Comparison of ENCODE assay signal across 9 cellular contexts in genomic region chr17:76506408-76507328, GRCh38. TPM values are rescaled to one million over a fixed set of nuclear protein-coding genes. Genes with fewer than 3 reads are reported as not detected.
DNase-seq lines count a peak whose midpoint lies in the region; ATAC-seq and TF ChIP-seq lines count a peak whose summit lies in the region.
"Had no signal": no experiment of that assay in that cellular context is flagged by ENCODE, and none has a peak within 500 bp of the region (broad histone marks: within the 10 kb centered on the region; RNA-seq: fewer than 3 reads in every experiment).

No MANE protein-coding gene starts in this region.

- CTCF ChIA-PET in PC-3 (lab: Charles Lee), result interaction anchor here (0.6 to 1.6 kb wide), 4 partner anchors 16 to 48 kb away, joined by 3 to 8 read pairs (median 6); partner anchors contain the start of gene AANAT

- H3K9me2 ChIP-seq in PC-3 (replicated peaks; ENCODE audit: low read length), result no peaks in the 10 kb centered on the region

- H4K20me1 ChIP-seq in PC-3 (ENCODE audit: low read length), result no peaks in the 10 kb centered on the region

- H3K9ac ChIP-seq in PC-3 (ENCODE audit: low read length), result peak overlapping the region; percentile 21; the same call in 1 of the 2 replicates

- no peak for TF ChIP-seq POLR2A in esophagus muscularis mucosa (IDR thresholded peaks at IDR 0.05; ENCODE audit: low read depth)

- no TSS peak for BruUV-seq in PC-3 (replicated peaks; lab: Mats Ljungman, UMichigan)

- peaks cover 12 to 25% of the 10 kb centered on the region in 2 donors for H3K4me1 Mint-ChIP-seq in natural killer cell

- no peaks in the 10 kb centered on the region for H3K27me3 Mint-ChIP-seq in natural killer cell (ENCODE audit: low read depth in 2 of 2)

- no peak overlapping the region for H3K4me3 ChIP-seq in PC-3 (ENCODE audit: low read length)
- H3K4me3 ChIP-seq in esophagus muscularis mucosa, result no peak overlapping the region

- H3K27me3 ChIP-seq in PC-3 (ENCODE audit: low read length) (no peaks in the 10 kb centered on the region), esophagus muscularis mucosa (peaks cover 0 to 20% (median 0%) of the 10 kb centered on the region in 4 donors)

- H3F3A ChIP-seq in PC-3 (ENCODE audit: low read length, unreplicated experiment), result no peaks in the 10 kb centered on the region

- H3K9me3 ChIP-seq in PC-3 (ENCODE audit: low read length) (no peaks in the 10 kb centered on the region), esophagus muscularis mucosa (no peaks in the 10 kb centered on the region)

- H3K36me3 ChIP-seq in PC-3 (ENCODE audit: low read depth, low read length) (no peaks in the 10 kb centered on the region), esophagus muscularis mucosa (no peaks in the 10 kb centered on the region)

- 26% methylated on average over 23 of the region's 24 CpGs for WGBS in esophagus muscularis mucosa

- TF ChIP-seq CTCF in GM10266 (IDR thresholded peaks at IDR 0.05; ENCODE audit: control insufficient read depth, insufficient read depth, low read depth, missing control alignments) (peak; percentile 91), PC-3 (conservative IDR thresholded peaks at IDR 0.05; ENCODE audit: low read depth, low read length) (peak; percentile 98), esophagus muscularis mucosa (IDR thresholded peaks at IDR 0.05) (peak in 2 of 3 experiments; percentile 95 to 96), natural killer cell (IDR thresholded peaks at IDR 0.05) (peak; percentile 84)

- H2AFZ ChIP-seq in PC-3 (ENCODE audit: low read length), result peak overlapping the region; percentile 90

- no peaks in the 10 kb centered on the region for H3K36me3 Mint-ChIP-seq in natural killer cell

- intact Hi-C loops in PC-3 (cut with micrococcal nuclease), result loop anchor here (1.0 kb wide), 3 partner anchors 40 to 98 kb away; no protein-coding TSS in a partner anchor
- intact Hi-C loops in esophagus muscularis mucosa (cut with DNase I), result loop anchor here (1.0 to 10.0 kb wide), 3 partner anchors 40 to 202 kb away; partner anchors contain the start of gene QRICH2
- intact Hi-C loops in natural killer cell (cut with micrococcal nuclease), result loop anchor here (1.0 to 5.0 kb wide), 3 partner anchors 40 to 204 kb away; no protein-coding TSS in a partner anchor

- H3K4me1 ChIP-seq in PC-3 (ENCODE audit: insufficient read depth, low read length) (peaks cover 5% of the 10 kb centered on the region; the same call in 1 of the 2 replicates), esophagus muscularis mucosa (peaks cover 12 to 24% (median 14%) of the 10 kb centered on the region in 4 donors)

- peak overlapping the region; percentile 52 for H3K4me2 ChIP-seq in PC-3 (ENCODE audit: low read length)

- POLR2A ChIA-PET in PC-3 (lab: Charles Lee; ENCODE audit: unreplicated experiment), result no interaction called here

- DNase-seq in GM10266 (ENCODE audit: extremely low spot score), result peak; percentile 86
- peak; percentile 86 for DNase-seq in HuH-7.5 (ENCODE audit: low spot score)
- peak; percentile 94 for DNase-seq in PC-3
- peak; percentile 85 for DNase-seq in activated T-cell treated with anti-CD3 and anti-CD28 coated beads for 48 hours (ENCODE audit: low read depth)
- no peak for DNase-seq in esophagus muscularis mucosa (ENCODE audit: extremely low spot score)
- peak; percentile 95 for DNase-seq in natural killer cell
- peak; percentile 72 to 91 (median 86) for DNase-seq in stimulated activated naive CD4-positive, alpha-beta T cell (lab: John Stamatoyannopoulos, UW)

- no peaks in the 10 kb centered on the region for H3K9me3 Mint-ChIP-seq in natural killer cell

- H3K79me2 ChIP-seq in PC-3 (ENCODE audit: low read length), result no peaks in the 10 kb centered on the region

- H3K27ac Mint-ChIP-seq in natural killer cell, result peak overlapping the region in 1 of 2 donors; percentile 74

- no peak overlapping the region for H3K27ac ChIP-seq in PC-3 (ENCODE audit: low read length)
- H3K27ac ChIP-seq in esophagus muscularis mucosa (replicated peaks in 1 of 4), result no peak overlapping the region

- peak; percentile 82 for ATAC-seq in PC-3
- ATAC-seq in natural killer cell, result peak; percentile 90 to 92 (median 91)
- no peak for ATAC-seq in GM18502 (IDR thresholded peaks at IDR 0.05; ENCODE audit: poor library complexity, unreplicated experiment)

- TF ChIP-seq EP300 in esophagus muscularis mucosa (IDR thresholded peaks at IDR 0.05), result no peak

- H3K4me3 Mint-ChIP-seq in natural killer cell, result no peak overlapping the region

RNA-seq across cellular contexts. Expression of gene RHBDF2, which starts 5.4 kb away (rescaled TPM):
- 52.3 and 74.8 TPM in 2 replicates for total RNA-seq in PC-3 (2014; rRNA removed)
- 10 to 100 TPM; 12.9 to 22.5 (median 15.4) TPM for total RNA-seq in esophagus muscularis mucosa
- 100 to 1,000 TPM; 194 to 233 (median 202) TPM for total RNA-seq in natural killer cell

RNA-seq across cellular contexts. Expression of gene CYGB, which starts 30.8 kb away (rescaled TPM):
- 0.40 and 0.62 TPM in 2 replicates for total RNA-seq in PC-3 (2014; rRNA removed)
- total RNA-seq in esophagus muscularis mucosa, result 10 to 100 TPM; 10.8 to 23.5 (median 20.7) TPM
- under 1 TPM; 0.12 to 0.33 (median 0.16) TPM for total RNA-seq in natural killer cell

RNA-seq across cellular contexts. Expression of gene PRCD, which starts 33.2 kb away (rescaled TPM):
- total RNA-seq in PC-3 (2014; rRNA removed) (0.86 and 2.5 TPM in 2 replicates), esophagus muscularis mucosa (1 to 10 TPM; 1.2 to 5.1 (median 3.8) TPM), natural killer cell (1 to 10 TPM in 1 of 3 donors, under 1 TPM in 2; 0.77 to 1.1 (median 0.82) TPM)

RNA-seq across cellular contexts. Expression of gene AANAT, which starts 39.3 kb away (rescaled TPM):
- total RNA-seq in PC-3 (2014; rRNA removed), result not detected in 2 replicates
- not detected for total RNA-seq in esophagus muscularis mucosa
- total RNA-seq in natural killer cell, result under 1 TPM in 2 of 3 donors, not detected in 1; 0.28 to 0.50 TPM
- total RNA-seq: mononuclear cell had no signal

RNA-seq across cellular contexts. Expression of gene UBE2O, which starts 53.7 kb away (rescaled TPM):
- total RNA-seq in PC-3 (2014; rRNA removed) (64.7 and 77.3 TPM in 2 replicates), esophagus muscularis mucosa (10 to 100 TPM; 14.1 to 21.7 (median 19.0) TPM), natural killer cell (10 to 100 TPM; 34.9 to 40.2 (median 37.7) TPM)
